ENCODE assay signal across 8 cellular contexts in the genomic region with DNA sequence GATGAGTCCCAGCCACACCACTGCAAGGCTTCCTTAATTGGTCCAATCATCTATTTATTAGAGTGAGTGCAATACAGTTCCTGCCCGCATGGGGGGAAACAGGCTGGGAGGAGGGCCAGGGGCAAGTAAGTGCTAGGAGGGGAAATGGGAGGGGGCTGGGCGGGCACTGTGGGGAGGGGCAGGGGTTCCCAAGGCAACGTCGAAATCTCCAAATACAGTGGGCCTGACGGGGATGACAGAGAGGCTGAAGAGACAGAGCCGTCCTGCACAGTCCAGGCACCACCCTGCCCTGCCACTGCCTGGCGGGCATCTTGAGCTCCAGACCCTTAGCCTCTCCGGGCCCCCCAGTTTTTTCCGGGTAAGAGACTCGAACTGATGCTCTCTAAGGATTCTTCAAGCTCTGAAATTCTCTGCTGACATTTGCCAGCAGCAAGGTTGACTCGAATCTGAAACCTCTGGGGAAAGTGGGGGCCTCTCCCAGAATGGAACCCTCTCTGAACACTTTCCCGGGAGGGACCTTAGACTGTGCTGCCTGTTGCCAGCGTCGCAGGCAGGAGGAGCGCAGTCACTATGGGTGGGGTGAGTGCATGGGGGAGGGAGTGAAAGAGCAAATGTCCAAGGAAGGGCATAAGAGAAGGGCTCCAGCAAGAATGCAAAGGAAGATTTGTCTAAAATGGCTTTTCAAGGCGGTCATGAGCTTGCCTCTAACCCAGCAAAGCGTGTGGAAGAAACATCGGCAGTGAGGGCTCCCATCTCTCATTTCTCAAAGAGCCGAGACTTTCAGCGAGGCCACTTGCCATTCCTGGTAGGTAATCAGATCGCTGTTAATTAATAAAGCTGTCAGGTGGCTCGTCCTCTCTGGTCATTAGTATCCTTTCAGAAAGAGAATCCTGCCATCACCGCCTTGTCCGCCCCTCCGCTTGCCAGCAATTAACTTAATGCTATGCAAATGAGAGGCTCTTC.
DNase-seq lines count a peak whose midpoint lies in the region; ATAC-seq and TF ChIP-seq lines count a peak whose summit lies in the region.

No MANE protein-coding gene starts in this region.

- H3K9me3 ChIP-seq in ascending aorta, result no peaks in the 10 kb centered on the region

- no peaks in the 10 kb centered on the region for H3K36me3 ChIP-seq in ascending aorta

- TF ChIP-seq CTCF in ascending aorta (IDR thresholded peaks at IDR 0.05), result peak in 2 of 3 experiments; percentile 44 to 52

- ATAC-seq in GM19397 (IDR thresholded peaks at IDR 0.05; ENCODE audit: unreplicated experiment), result peak; percentile 30
- no peak for ATAC-seq in HG03378 (IDR thresholded peaks at IDR 0.05; ENCODE audit: unreplicated experiment)

- H3K27me3 ChIP-seq in ascending aorta, result no peaks in the 10 kb centered on the region

- peak; percentile 62 for DNase-seq in COLO668 (lab: John Stamatoyannopoulos, UW; ENCODE audit: unreplicated experiment)
- peak; percentile 70 to 82 for DNase-seq in Kasumi-1 (lab: John Stamatoyannopoulos, UW)
- peak; percentile 50 for DNase-seq in T follicular helper cell (ENCODE audit: low read depth)
- DNase-seq in ascending aorta (ENCODE audit: low spot score in 2 of 2), result peak; percentile 14 to 73
- peak; percentile 23 for DNase-seq in iPS DF 19.7 (ENCODE audit: low read depth, low spot score)
- DNase-seq in skeletal muscle cell (ENCODE audit: low read depth), result no peak

- H3K27ac ChIP-seq in ascending aorta, result peak overlapping the region; percentile 46 to 70

- peak overlapping the region; percentile 67 to 88 for H3K4me3 ChIP-seq in ascending aorta
- peak overlapping the region; percentile 56 for H3K4me3 ChIP-seq in skeletal muscle cell (ENCODE audit: low read depth, low read length)

- H3K4me1 ChIP-seq in ascending aorta, result peaks cover 0 to 8% of the 10 kb centered on the region in 2 donors

- intact Hi-C loops in ascending aorta (cut with DNase I), result no loop called here
